In the genomic region with DNA sequence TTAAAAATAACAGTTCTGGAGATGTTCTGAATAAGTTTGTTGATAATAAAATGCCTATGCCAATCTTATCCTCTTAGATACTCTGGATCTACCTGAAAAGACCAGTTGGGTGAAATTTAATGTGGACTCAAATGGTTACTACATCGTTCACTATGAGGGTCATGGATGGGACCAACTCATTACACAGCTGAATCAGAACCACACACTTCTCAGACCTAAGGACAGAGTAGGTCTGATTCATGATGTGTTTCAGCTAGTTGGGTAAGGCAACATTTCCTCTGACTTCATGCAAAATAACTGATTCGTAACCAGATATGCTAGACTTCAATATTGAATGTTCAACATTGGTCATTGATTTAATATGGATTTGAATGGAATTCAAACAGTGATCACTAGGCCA, we compare ENCODE assay signal across 15 cellular contexts.
"Had no signal": no experiment of that assay in that cellular context is flagged by ENCODE, and none has a peak within 500 bp of the region (broad histone marks: within the 10 kb centered on the region; RNA-seq: fewer than 3 reads in every experiment).

No MANE protein-coding gene starts in this region.

- H3K27ac Mint-ChIP-seq: nephron progenitor cell had no signal

- H3K9me3 Mint-ChIP-seq: nephron progenitor cell had no signal

- ATAC-seq: left ventricle myocardium superior, psoas muscle, sciatic nerve, upper lobe of right lung had no signal

- H3K27me3 ChIP-seq: gastroesophageal sphincter, suprapubic skin, upper lobe of right lung had no signal

- H3K4me1 Mint-ChIP-seq: nephron progenitor cell had no signal

- H3K4me3 ChIP-seq: gastroesophageal sphincter, psoas muscle, suprapubic skin, upper lobe of right lung had no signal

- H3K4me1 ChIP-seq: gastroesophageal sphincter, psoas muscle, suprapubic skin, upper lobe of right lung had no signal

- H3K27ac ChIP-seq: gastroesophageal sphincter, psoas muscle, suprapubic skin, upper lobe of right lung had no signal

- H3K4me3 Mint-ChIP-seq: nephron progenitor cell had no signal

- DNase-seq: activated CD4-positive, alpha-beta T cell treated with anti-CD3 and anti-CD28 coated beads for 1 hour; activated gamma-delta T cell treated with Interleukin-2 at 50 U/mL for 16 hours; kidney; left ventricle myocardium superior; mesenchymal stem cell; nephron progenitor cell; psoas muscle; stimulated activated CD4-positive, alpha-beta T cell treated with anti-CD3 and anti-CD28 coated beads, Interleukin-2, amount 100 ng/mL, for 24 hours; stimulated activated naive CD4-positive, alpha-beta T cell; SW 1271; T-helper 9 cell; upper lobe of right lung had no signal

- H3K9me3 ChIP-seq: gastroesophageal sphincter, psoas muscle, suprapubic skin, upper lobe of right lung had no signal
